9 cellular contexts compared by ENCODE assay signal in the genomic region with DNA sequence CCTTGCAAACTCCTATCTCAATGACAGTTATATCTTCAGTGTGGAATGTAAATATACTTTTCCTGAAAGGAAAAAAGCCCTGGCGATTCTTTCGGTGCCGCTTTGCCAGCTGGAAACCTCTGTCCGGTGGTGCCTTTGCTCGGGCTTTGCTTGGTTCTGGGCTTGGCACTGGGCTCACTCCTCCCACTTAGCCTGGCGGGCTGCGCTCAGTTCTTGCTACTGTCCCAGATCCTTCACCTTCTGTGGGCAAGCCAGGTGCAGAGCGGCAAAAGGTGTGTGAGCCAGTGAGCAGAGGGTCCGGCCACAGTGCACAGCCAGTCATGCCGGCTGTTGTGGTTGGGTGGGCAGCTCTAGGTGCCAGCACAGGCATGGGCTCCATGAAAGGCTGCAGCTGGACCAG. TPM values are rescaled to one million over a fixed set of nuclear protein-coding genes. Genes with fewer than 3 reads are reported as not detected.
"Had no signal": no experiment of that assay in that cellular context is flagged by ENCODE, and none has a peak within 500 bp of the region (broad histone marks: within the 10 kb centered on the region; RNA-seq: fewer than 3 reads in every experiment).

No MANE protein-coding gene starts in this region.

- H3K4me3 ChIP-seq: GM23338, HAP-1 had no signal

- H3K27ac ChIP-seq: HL-60 had no signal

- H2AFZ ChIP-seq: GM23338 had no signal

- H3K36me3 ChIP-seq: HAP-1 had no signal

- FAIRE-seq: HepG2 had no signal

- DNase-seq: H7, HFFc6, KBM-7 had no signal

- H3K4me2 ChIP-seq: GM23338 had no signal

- H3K4me1 ChIP-seq: HAP-1 had no signal

- H3K9me3 ChIP-seq: HAP-1 had no signal

RNA-seq across cellular contexts. Expression of a gene that starts 20.6 kb away (rescaled TPM):
- total RNA-seq: H4, HepG2 had no signal
- polyA plus RNA-seq: HepG2, IgD-negative memory B cell had no signal
